ENCODE assay signal across 11 cellular contexts in the genomic region with DNA sequence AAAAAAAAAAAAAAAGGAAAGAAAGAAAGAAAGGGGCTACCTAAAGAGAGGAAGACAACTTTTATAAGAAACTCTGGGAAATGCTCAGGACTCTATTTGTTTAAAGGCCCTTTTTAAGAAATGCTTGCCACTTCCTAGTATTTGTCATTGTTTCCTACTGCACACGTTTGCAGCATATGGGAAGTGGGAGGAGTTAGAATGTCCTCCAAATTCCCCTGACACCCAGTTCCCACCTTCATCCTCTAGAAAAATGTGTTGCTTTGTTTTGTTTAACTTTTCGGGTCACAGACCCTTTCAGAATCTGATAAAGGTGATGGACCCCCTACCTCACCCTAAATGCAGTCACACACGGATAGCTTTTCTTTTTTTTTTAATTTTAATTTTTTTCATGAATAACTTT. TPM values are rescaled to one million over a fixed set of nuclear protein-coding genes. Genes with fewer than 3 reads are reported as not detected.
A peak's percentile ranks its signal among the peaks of the same experiment; 100 is the strongest.
DNase-seq lines count a peak whose midpoint lies in the region; ATAC-seq and TF ChIP-seq lines count a peak whose summit lies in the region.
"Had no signal": no experiment of that assay in that cellular context is flagged by ENCODE, and none has a peak within 500 bp of the region (broad histone marks: within the 10 kb centered on the region; RNA-seq: fewer than 3 reads in every experiment).

No MANE protein-coding gene starts in this region.

- H3K27ac ChIP-seq in CD4-positive, alpha-beta memory T cell (ENCODE audit: low read depth, low read length): no peak overlapping the region
- H3K27ac ChIP-seq in HCT116 (ENCODE audit: low read depth, low read length): no peak overlapping the region

- H3K4me3 Mint-ChIP-seq in CD4-positive, alpha-beta memory T cell: peak overlapping the region; percentile 26 to 80 (median 70)
- peak overlapping the region; percentile 68 for H3K4me3 Mint-ChIP-seq in activated T-helper 1 cell treated with anti-CD3 and anti-CD28 coated beads, Interleukin-12 subunit alpha, Interleukin-12 subunit beta, Interleukin-2, Interleukin-4 antibody, amounts not matched to agents 30 ng/mL and 10 ng/mL and 1 ng/mL, durations not matched to agents 14 hours and 24 hours and 36 hours

- peak overlapping the region; percentile 21 for H2AFZ ChIP-seq in HCT116 (ENCODE audit: low read depth, low read length, poor library complexity, severe bottlenecking)

- POLR2A ChIA-PET in CD4-positive, alpha-beta memory T cell (lab: Charles Lee; ENCODE audit: partially characterized antibody): interaction anchor here (1.0 to 2.2 kb wide), 4 partner anchors 9 to 192 kb away, joined by 3 to 8 read pairs (median 5); no protein-coding TSS in a partner anchor
- POLR2A ChIA-PET in HCT116 (lab: Charles Lee): no interaction called here

- H3K9me2 ChIP-seq in HCT116 (ENCODE audit: insufficient read depth): no peaks in the 10 kb centered on the region

- peaks cover 23% of the 10 kb centered on the region for H3K4me1 ChIP-seq in CD4-positive, alpha-beta memory T cell (ENCODE audit: insufficient read depth, low read length)
- H3K4me1 ChIP-seq in HCT116 (ENCODE audit: control insufficient read depth in 1 of 2, insufficient read depth in 2 of 2, low read length in 2 of 2): no peaks in the 10 kb centered on the region
- no peaks in the 10 kb centered on the region for H3K4me1 ChIP-seq in mucosa of descending colon (ENCODE audit: low read depth)
- H3K4me1 ChIP-seq: HAP-1 had no signal

- no peak overlapping the region for H3K9ac ChIP-seq in HCT116 (ENCODE audit: low read length)

- H3K4me2 ChIP-seq in HCT116 (ENCODE audit: low read length): no peak overlapping the region
- H3K4me2 ChIP-seq: smooth muscle cell had no signal

- no peaks in the 10 kb centered on the region for H3K27me3 Mint-ChIP-seq in CD4-positive, alpha-beta memory T cell
- no peaks in the 10 kb centered on the region for H3K27me3 Mint-ChIP-seq in activated T-helper 1 cell treated with anti-CD3 and anti-CD28 coated beads, Interleukin-12 subunit alpha, Interleukin-12 subunit beta, Interleukin-2, Interleukin-4 antibody, amounts not matched to agents 30 ng/mL and 10 ng/mL and 1 ng/mL, durations not matched to agents 14 hours and 24 hours and 36 hours (ENCODE audit: insufficient read depth)

- H3K27ac Mint-ChIP-seq in CD4-positive, alpha-beta memory T cell: peak overlapping the region; percentile 61 to 95 (median 81)
- H3K27ac Mint-ChIP-seq in activated T-helper 1 cell treated with anti-CD3 and anti-CD28 coated beads, Interleukin-12 subunit alpha, Interleukin-12 subunit beta, Interleukin-2, Interleukin-4 antibody, amounts not matched to agents 30 ng/mL and 10 ng/mL and 1 ng/mL, durations not matched to agents 14 hours and 24 hours and 36 hours: peak overlapping the region; percentile 96

- H3K79me2 ChIP-seq in HCT116 (ENCODE audit: insufficient read depth, low read length): no peaks in the 10 kb centered on the region

- H3K36me3 ChIP-seq in CD4-positive, alpha-beta memory T cell (ENCODE audit: insufficient read depth, low read length): no peaks in the 10 kb centered on the region
- no peaks in the 10 kb centered on the region for H3K36me3 ChIP-seq in HCT116 (ENCODE audit: control insufficient read depth in 1 of 2, insufficient read depth in 2 of 2, low read length in 2 of 2)
- H3K36me3 ChIP-seq in mucosa of descending colon (ENCODE audit: low read depth): no peaks in the 10 kb centered on the region
- H3K36me3 ChIP-seq: HAP-1 had no signal

- H3K36me3 Mint-ChIP-seq in CD4-positive, alpha-beta memory T cell: no peaks in the 10 kb centered on the region
- H3K36me3 Mint-ChIP-seq in activated T-helper 1 cell treated with anti-CD3 and anti-CD28 coated beads, Interleukin-12 subunit alpha, Interleukin-12 subunit beta, Interleukin-2, Interleukin-4 antibody, amounts not matched to agents 30 ng/mL and 10 ng/mL and 1 ng/mL, durations not matched to agents 14 hours and 24 hours and 36 hours (ENCODE audit: low read depth): no peaks in the 10 kb centered on the region

- H3K9me3 ChIP-seq in CD4-positive, alpha-beta memory T cell (ENCODE audit: control insufficient read depth in 1 of 2, low read length in 2 of 2): no peaks in the 10 kb centered on the region
- H3K9me3 ChIP-seq in HCT116 (ENCODE audit: control insufficient read depth in 1 of 2, insufficient read depth in 1 of 2, low read depth in 1 of 2, low read length in 2 of 2): no peaks in the 10 kb centered on the region
- H3K9me3 ChIP-seq in mucosa of descending colon: no peaks in the 10 kb centered on the region
- H3K9me3 ChIP-seq: HAP-1 had no signal

- intact Hi-C loops in CD4-positive, alpha-beta memory T cell (cut with micrococcal nuclease): no loop called here
- intact Hi-C loops in HCT116 (cut with micrococcal nuclease): no loop called here
- intact Hi-C loops in activated T-helper 1 cell treated with anti-CD3 and anti-CD28 coated beads, Interleukin-12 subunit alpha, Interleukin-12 subunit beta, Interleukin-2, Interleukin-4 antibody, amounts not matched to agents 30 ng/mL and 10 ng/mL and 1 ng/mL, durations not matched to agents 14 hours and 24 hours and 36 hours (cut with micrococcal nuclease): loop anchor here (1.0 to 2.0 kb wide), 5 partner anchors 8 to 52 kb away; no protein-coding TSS in a partner anchor
- intact Hi-C loops in mucosa of descending colon (cut with DNase I, micrococcal nuclease): no loop called here

- H3K4me1 Mint-ChIP-seq in CD4-positive, alpha-beta memory T cell: peaks cover 18 to 44% (median 32%) of the 10 kb centered on the region in 4 donors
- H3K4me1 Mint-ChIP-seq in activated T-helper 1 cell treated with anti-CD3 and anti-CD28 coated beads, Interleukin-12 subunit alpha, Interleukin-12 subunit beta, Interleukin-2, Interleukin-4 antibody, amounts not matched to agents 30 ng/mL and 10 ng/mL and 1 ng/mL, durations not matched to agents 14 hours and 24 hours and 36 hours (ENCODE audit: low read depth): peaks cover 62% of the 10 kb centered on the region

- no peak for TF ChIP-seq POLR2A in HCT116 (IDR thresholded peaks at IDR 0.05; ENCODE audit: borderline replicate concordance, extremely low read depth, insufficient read depth, insufficient read length)

- CTCF ChIA-PET in CD4-positive, alpha-beta memory T cell (lab: Charles Lee; ENCODE audit: partially characterized antibody): interaction anchor here (0.7 to 1.5 kb wide), 5 partner anchors 8 to 265 kb away, joined by 3 to 7 read pairs (median 3); no protein-coding TSS in a partner anchor
- CTCF ChIA-PET in HCT116 (lab: Charles Lee): no interaction called here

- H3K4me3 ChIP-seq in CD4-positive, alpha-beta memory T cell (ENCODE audit: low read length in 2 of 2): no peak overlapping the region
- H3K4me3 ChIP-seq in HCT116 (replicated peaks in 1 of 2; ENCODE audit: low read depth in 1 of 2, low read length in 2 of 2) (no peak overlapping the region), mucosa of descending colon (no peak overlapping the region)
- H3K4me3 ChIP-seq: HAP-1, smooth muscle cell had no signal

- H3K9me3 Mint-ChIP-seq in CD4-positive, alpha-beta memory T cell: peaks cover 0 to 2% (median 0%) of the 10 kb centered on the region in 8 donors
- H3K9me3 Mint-ChIP-seq in activated T-helper 1 cell treated with anti-CD3 and anti-CD28 coated beads, Interleukin-12 subunit alpha, Interleukin-12 subunit beta, Interleukin-2, Interleukin-4 antibody, amounts not matched to agents 30 ng/mL and 10 ng/mL and 1 ng/mL, durations not matched to agents 14 hours and 24 hours and 36 hours: no peaks in the 10 kb centered on the region

- TF ChIP-seq RAD21 in HCT116 (IDR thresholded peaks at IDR 0.05; ENCODE audit: low read depth): no peak

- ATAC-seq in HCT116 (no peak), mucosa of descending colon (peak; percentile 49), GM21528 (IDR thresholded peaks at IDR 0.05; ENCODE audit: low FRiP score, unreplicated experiment) (no peak)

- H4K20me1 ChIP-seq in HCT116 (ENCODE audit: insufficient read depth): no peaks in the 10 kb centered on the region

- DNase-seq in CD4-positive, alpha-beta memory T cell: peak in 3 of 5 donors; percentile 18 to 53 (median 21)
- DNase-seq in HCT116 (ENCODE audit: low read depth, low spot score) (no peak), mucosa of descending colon (no peak), dedifferentiated amniotic fluid mesenchymal stem cell (ENCODE audit: extremely low spot score) (no peak), AG08395 (ENCODE audit: low spot score) (no peak)
- peak; percentile 28 for DNase-seq in activated T-helper 1 cell treated with anti-CD3 and anti-CD28 coated beads, Interleukin-12 subunit alpha, Interleukin-12 subunit beta, Interleukin-2, Interleukin-4 antibody, amounts not matched to agents 30 ng/mL and 10 ng/mL and 1 ng/mL, durations not matched to agents 14 hours and 24 hours and 36 hours (ENCODE audit: low spot score)
- DNase-seq: head of caudate nucleus, NCI-H1436 treated with DMSO at 0.1 percent for 48 hours had no signal

- RAD21 ChIA-PET in HCT116 (lab: Charles Lee; ENCODE audit: low non-redundant PET in 1 of 2, low total read pairs in 2 of 2, uncharacterized antibody in 2 of 2, unreplicated experiment in 2 of 2): no interaction called here

- TF ChIP-seq CTCF in HCT116 (IDR thresholded peaks at IDR 0.05 in 2 of 3, conservative IDR thresholded peaks at IDR 0.05 in 1 of 3; ENCODE audit: borderline replicate concordance in 1 of 3, insufficient read depth in 1 of 3, low read depth in 2 of 3, low read length in 2 of 3): no peak
- no peak for TF ChIP-seq CTCF in mucosa of descending colon (IDR thresholded peaks at IDR 0.05)

- BruUV-seq in HCT116 (replicated peaks; lab: Mats Ljungman, UMichigan): no TSS peak

- H3K27me3 ChIP-seq in CD4-positive, alpha-beta memory T cell (ENCODE audit: insufficient read depth, low read length): no peaks in the 10 kb centered on the region
- H3K27me3 ChIP-seq in HCT116 (ENCODE audit: insufficient read depth, low read length): no peaks in the 10 kb centered on the region

TF ChIP-seq in HCT116, 20 proteins besides CTCF, POLR2A, EP300 and RAD21 (continues in another document):
- no peak for TF ChIP-seq EGR1 (IDR thresholded peaks at IDR 0.05; ENCODE audit: low read depth)
- no peak for TF ChIP-seq POLR2AphosphoS5 (IDR thresholded peaks at IDR 0.05; ENCODE audit: low read depth, low read length)
- TF ChIP-seq SRF (IDR thresholded peaks at IDR 0.05; ENCODE audit: low read depth): no peak
- no peak for TF ChIP-seq ZNF274 (IDR thresholded peaks at IDR 0.05; ENCODE audit: low read depth, low read length)
- TF ChIP-seq EZH2 (IDR thresholded peaks at IDR 0.05): no peak
- TF ChIP-seq SIN3A (IDR thresholded peaks at IDR 0.05; ENCODE audit: low read depth): no peak
- no peak for TF ChIP-seq ZFX (IDR thresholded peaks at IDR 0.05)
- no peak for TF ChIP-seq ELF1 (IDR thresholded peaks at IDR 0.05; ENCODE audit: borderline replicate concordance, low read depth)
- TF ChIP-seq FOSL1 (IDR thresholded peaks at IDR 0.05; ENCODE audit: low read depth): no peak

RNA-seq across cellular contexts. Expression of gene NINJ2, which starts 40.8 kb away (rescaled TPM):
- 1 to 10 TPM; 3.7 to 4.5 TPM for total RNA-seq in CD4-positive, alpha-beta memory T cell
- 10 to 100 TPM; 25.5 to 30.3 TPM for polyA plus RNA-seq in CD4-positive, alpha-beta memory T cell
- total RNA-seq in HCT116 (2021; ENCODE audit: unreplicated experiment): not detected
- 0.16 TPM in 1 of 2 replicates, not detected in the other for polyA plus RNA-seq in HCT116 (2012)
- 4.8 and 6.8 TPM in 2 replicates for total RNA-seq in activated T-helper 1 cell treated with anti-CD3 and anti-CD28 coated beads, Interleukin-12 subunit alpha, Interleukin-12 subunit beta, Interleukin-2, Interleukin-4 antibody, amounts not matched to agents 30 ng/mL and 10 ng/mL and 1 ng/mL, durations not matched to agents 14 hours and 24 hours and 36 hours
- 1 to 10 TPM; 3.6 to 5.2 (median 3.8) TPM for total RNA-seq in mucosa of descending colon

Comparison
In these comparisons a context has a peak if more than half of its experiments do, and no peak if none do; other contexts are left out.
1. DNase-seq: peak in CD4-positive, alpha-beta memory T cell (3 of 5) and activated T-helper 1 cell treated with anti-CD3 and anti-CD28 coated beads, Interleukin-12 subunit alpha, Interleukin-12 subunit beta, Interleukin-2, Interleukin-4 antibody, amounts not matched to agents 30 ng/mL and 10 ng/mL and 1 ng/mL, durations not matched to agents 14 hours and 24 hours and 36 hours (single experiment); none in HCT116 (single experiment), mucosa of descending colon (0 of 3), dedifferentiated amniotic fluid mesenchymal stem cell (single experiment) and AG08395 (single experiment).